In the genomic region with DNA sequence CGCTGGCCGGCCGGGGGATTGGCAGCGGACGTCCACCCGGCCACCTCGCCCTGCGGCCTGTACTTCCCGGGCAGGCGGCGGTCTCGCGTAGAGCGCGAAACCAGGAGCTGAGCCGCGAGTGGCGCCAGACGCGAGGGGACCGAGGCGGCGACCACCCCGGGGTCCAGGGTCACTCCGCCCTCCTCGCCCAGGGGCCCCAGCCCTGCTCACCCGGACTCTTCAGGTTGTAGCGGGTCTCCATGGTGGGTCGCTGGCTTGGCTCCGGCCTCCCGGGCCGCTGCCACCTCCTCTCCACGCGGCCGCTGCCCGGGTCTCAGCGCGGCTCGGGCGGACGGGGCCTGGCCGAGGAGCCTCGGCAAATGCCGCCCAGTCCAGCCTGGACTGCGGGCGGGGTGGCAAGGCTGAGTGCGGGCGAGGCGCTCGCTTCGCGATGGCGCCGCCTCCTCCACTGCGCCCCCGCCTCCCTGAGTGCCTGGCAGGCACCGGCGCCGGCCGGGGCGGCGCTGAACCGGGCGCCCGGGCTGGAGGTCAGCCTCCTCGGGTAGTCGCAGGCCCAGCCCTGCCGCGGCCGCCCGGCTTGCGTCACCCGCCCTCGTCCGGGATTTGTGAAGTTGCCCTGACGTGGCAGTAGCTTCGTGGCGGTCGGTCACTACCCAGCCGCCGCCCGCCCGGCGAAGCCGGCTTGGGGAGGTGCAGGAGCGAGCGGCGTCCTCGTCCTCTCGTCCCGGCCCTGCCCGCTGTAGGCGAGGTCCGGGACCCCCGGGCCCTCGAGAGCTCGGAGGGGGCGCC, we compare ENCODE assay signal across 8 cellular contexts. TPM values are rescaled to one million over a fixed set of nuclear protein-coding genes. Genes with fewer than 3 reads are reported as not detected.
DNase-seq lines count a peak whose midpoint lies in the region; ATAC-seq and TF ChIP-seq lines count a peak whose summit lies in the region.

TSS of gene UBE2J1 (minus strand) at position 394 of the 789 bp plus-strand sequence. CDS start at position 241, 153 bp downstream.

- in situ Hi-C loops in endometrial microvascular endothelial cells (cut with HindIII; ENCODE audit: inconsistent ontology term, low pct_unique_long_range_greater_than_20kb, low sequenced_read_pairs): loop anchor here (25.0 kb wide), 1 partner anchor 390 kb away; the partner anchor contains the start of gene RNGTT

- no peaks in the 10 kb centered on the region for H3K9me3 Mint-ChIP-seq in mesothelial cell of epicardium

- no peak for TF ChIP-seq CTCF in mesothelial cell of epicardium (IDR thresholded peaks at IDR 0.05; ENCODE audit: unreplicated experiment)

- H3K27me3 Mint-ChIP-seq in mesothelial cell of epicardium (ENCODE audit: low read depth): no peaks in the 10 kb centered on the region

- H3K4me1 Mint-ChIP-seq in mesothelial cell of epicardium: peaks cover 49% of the 10 kb centered on the region

- peak; percentile 48 for ATAC-seq in GM18868 (IDR thresholded peaks at IDR 0.05; ENCODE audit: unreplicated experiment)
- peak; percentile 37 for ATAC-seq in HG03175 (IDR thresholded peaks at IDR 0.05; ENCODE audit: unreplicated experiment)

- peaks cover 2% of the 10 kb centered on the region for H3K36me3 Mint-ChIP-seq in mesothelial cell of epicardium

- peak within 1 kb of the TSS; percentile 95 for H3K4me3 Mint-ChIP-seq in mesothelial cell of epicardium

- peak within 1 kb of the TSS; percentile 99 for H3K27ac Mint-ChIP-seq in mesothelial cell of epicardium

- peak; percentile 97 for DNase-seq in AG20443 (ENCODE audit: low spot score)
- DNase-seq in NOMO-1 (lab: John Stamatoyannopoulos, UW; ENCODE audit: unreplicated experiment in 2 of 2): peak; percentile 83 to 92
- peak; percentile 73 for DNase-seq in activated CD8-positive, alpha-beta memory T cell treated with anti-CD3 and anti-CD28 coated beads, Interleukin-2, amount 50 U/mL, for 4 hours
- peak; percentile 60 to 83 for DNase-seq in mesothelial cell of epicardium (ENCODE audit: low spot score in 2 of 2, unreplicated experiment in 2 of 2)
- DNase-seq in stimulated activated CD8-positive, alpha-beta memory T cell treated with anti-CD3 and anti-CD28 coated beads, Interleukin-15, amount 100 ng/mL, for 4 hours (ENCODE audit: low read depth in 2 of 2): peak; percentile 42 to 62

RNA-seq across cellular contexts. Expression of gene UBE2J1, which starts in this region (rescaled TPM):
- 52.8 TPM for total RNA-seq in endometrial microvascular endothelial cells (ENCODE audit: inconsistent ontology term)
- 32.2 to 35.0 TPM (median 34.2 TPM) in 3 replicates for total RNA-seq in mesothelial cell of epicardium

Comparison
In these comparisons a context has a peak if more than half of its experiments do, and no peak if none do; other contexts are left out.
1. Peak in every context shown above with its lines: DNase-seq and ATAC-seq.